17 cellular contexts compared by ENCODE assay signal in the genomic region with DNA sequence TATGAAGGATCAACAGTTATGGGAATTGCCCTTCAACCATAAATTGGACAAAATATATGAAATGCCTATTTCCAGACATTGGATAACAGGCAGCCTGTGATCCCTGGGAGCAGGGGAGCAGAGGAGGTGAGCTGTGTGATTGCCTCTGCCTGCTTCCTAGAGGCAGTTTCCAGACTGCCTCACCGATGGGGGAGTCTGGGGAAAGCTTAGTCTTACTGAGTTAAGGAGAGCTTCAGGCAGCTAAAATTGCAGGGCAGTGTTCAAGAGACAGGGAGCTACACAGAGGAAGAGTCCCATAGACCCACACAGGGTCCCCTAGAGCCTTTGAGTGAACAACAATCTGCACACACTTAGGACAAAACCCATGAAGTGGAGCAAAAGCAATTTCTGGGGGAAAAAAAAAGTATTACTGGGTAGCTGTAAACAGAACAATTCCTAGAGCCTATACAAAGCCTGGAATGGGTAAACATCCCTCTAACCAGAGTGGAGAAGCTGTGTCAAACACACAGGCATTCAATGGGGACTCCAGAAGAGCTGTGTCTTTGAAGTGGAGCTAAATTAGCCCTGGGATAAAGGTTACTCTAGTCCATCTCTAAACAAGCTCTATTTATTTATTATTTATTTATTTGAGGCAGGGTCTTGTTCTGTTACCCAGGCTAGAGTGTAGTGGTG. TPM values are rescaled to one million over a fixed set of nuclear protein-coding genes. Genes with fewer than 3 reads are reported as not detected.
A peak's percentile ranks its signal among the peaks of the same experiment; 100 is the strongest.
DNase-seq lines count a peak whose midpoint lies in the region; ATAC-seq and TF ChIP-seq lines count a peak whose summit lies in the region.
"Had no signal": no experiment of that assay in that cellular context is flagged by ENCODE, and none has a peak within 500 bp of the region (broad histone marks: within the 10 kb centered on the region; RNA-seq: fewer than 3 reads in every experiment).

No MANE protein-coding gene starts in this region.

- H3K27me3 ChIP-seq in PC-3 (ENCODE audit: low read length) (no peaks in the 10 kb centered on the region), endodermal cell (ENCODE audit: control insufficient read depth, insufficient read depth, low read length, poor library complexity, severe bottlenecking) (no peaks in the 10 kb centered on the region), smooth muscle cell (ENCODE audit: low read depth) (no peaks in the 10 kb centered on the region)

- H4K20me1 ChIP-seq in PC-3 (ENCODE audit: low read length) = no peaks in the 10 kb centered on the region
- H4K20me1 ChIP-seq in smooth muscle cell (ENCODE audit: low read depth) = no peaks in the 10 kb centered on the region

- CTCF ChIA-PET in activated CD4-positive, alpha-beta T cell treated with anti-CD3 and anti-CD28 coated beads, Interleukin-2, amount 10 ng/mL, durations not matched to agents 7 days and 5 days (lab: Charles Lee) = interaction anchor here (0.6 to 1.6 kb wide), 4 partner anchors 10 to 165 kb away, joined by 3 read pairs; no protein-coding TSS in a partner anchor
- CTCF ChIA-PET in PC-3 (lab: Charles Lee) = interaction anchor here (0.5 to 0.6 kb wide), 2 partner anchors 12 to 32 kb away, joined by 3 read pairs; no protein-coding TSS in a partner anchor

- no peak overlapping the region for H3K27ac Mint-ChIP-seq in activated CD4-positive, alpha-beta T cell treated with anti-CD3 and anti-CD28 coated beads, Interleukin-2, amount 10 ng/mL, durations not matched to agents 24 days and 14 days
- H3K27ac Mint-ChIP-seq in activated CD4-positive, alpha-beta T cell treated with anti-CD3 and anti-CD28 coated beads, Interleukin-2, amount 10 ng/mL, durations not matched to agents 7 days and 5 days = no peak overlapping the region
- H3K27ac Mint-ChIP-seq in endodermal cell = peak overlapping the region; percentile 10
- no peak overlapping the region for H3K27ac Mint-ChIP-seq in activated T-helper 2 cell treated with anti-CD3 and anti-CD28 coated beads, Interferon-gamma antibody, Interleukin-2, Interleukin-4, amounts not matched to agents 10 μg/mL and 5 μg/mL and 100 μg/mL, durations not matched to agents 14 hours and 24 hours and 36 hours
- H3K27ac Mint-ChIP-seq: CD4-positive, alpha-beta T cell; IgD-negative memory B cell had no signal

- H3F3A ChIP-seq in PC-3 (ENCODE audit: low read length, unreplicated experiment) (no peaks in the 10 kb centered on the region), smooth muscle cell (ENCODE audit: low read depth) (no peaks in the 10 kb centered on the region)

- no peaks in the 10 kb centered on the region for H3K9me3 ChIP-seq in PC-3 (ENCODE audit: low read length)
- H3K9me3 ChIP-seq in endodermal cell (ENCODE audit: control insufficient read depth, low read length) = no peaks in the 10 kb centered on the region
- no peaks in the 10 kb centered on the region for H3K9me3 ChIP-seq in smooth muscle cell (replicated peaks; ENCODE audit: low read depth)
- H3K9me3 ChIP-seq: A549, Caco-2, HAP-1 had no signal

- peaks cover 10% of the 10 kb centered on the region for H3K27me3 Mint-ChIP-seq in activated CD4-positive, alpha-beta T cell treated with anti-CD3 and anti-CD28 coated beads, Interleukin-2, amount 10 ng/mL, durations not matched to agents 24 days and 14 days
- peaks cover 2% of the 10 kb centered on the region for H3K27me3 Mint-ChIP-seq in activated CD4-positive, alpha-beta T cell treated with anti-CD3 and anti-CD28 coated beads, Interleukin-2, amount 10 ng/mL, durations not matched to agents 7 days and 5 days
- H3K27me3 Mint-ChIP-seq in endodermal cell (ENCODE audit: insufficient read depth) = no peaks in the 10 kb centered on the region
- H3K27me3 Mint-ChIP-seq in activated T-helper 2 cell treated with anti-CD3 and anti-CD28 coated beads, Interferon-gamma antibody, Interleukin-2, Interleukin-4, amounts not matched to agents 10 μg/mL and 5 μg/mL and 100 μg/mL, durations not matched to agents 14 hours and 24 hours and 36 hours (ENCODE audit: low read depth) = peaks cover 11% of the 10 kb centered on the region

- no TSS peak for BruUV-seq in PC-3 (replicated peaks; lab: Mats Ljungman, UMichigan)

- H2AFZ ChIP-seq in PC-3 (ENCODE audit: low read length) (no peak overlapping the region), smooth muscle cell (ENCODE audit: low read depth) (peak overlapping the region; percentile 57)

- intact Hi-C loops in activated CD4-positive, alpha-beta T cell treated with anti-CD3 and anti-CD28 coated beads, Interleukin-2, amount 10 ng/mL, durations not matched to agents 24 days and 14 days (cut with micrococcal nuclease) = no loop called here
- intact Hi-C loops in PC-3 (cut with micrococcal nuclease) = no loop called here
- intact Hi-C loops in activated T-helper 2 cell treated with anti-CD3 and anti-CD28 coated beads, Interferon-gamma antibody, Interleukin-2, Interleukin-4, amounts not matched to agents 10 μg/mL and 5 μg/mL and 100 μg/mL, durations not matched to agents 14 hours and 24 hours and 36 hours (cut with micrococcal nuclease) = no loop called here

- DNase-seq in activated CD4-positive, alpha-beta T cell treated with anti-CD3 and anti-CD28 coated beads, Interleukin-2, amount 10 ng/mL, durations not matched to agents 24 days and 14 days = peak; percentile 52
- no peak for DNase-seq in activated CD4-positive, alpha-beta T cell treated with anti-CD3 and anti-CD28 coated beads, Interleukin-2, amount 10 ng/mL, durations not matched to agents 7 days and 5 days
- DNase-seq in PC-3 (no peak), endodermal cell (no peak), smooth muscle cell (lab: John Stamatoyannopoulos, UW; ENCODE audit: unreplicated experiment) (no peak)
- DNase-seq in activated effector memory CD4-positive, alpha-beta T cell treated with Interleukin-2 at 50 U/mL for 16 hours = no peak
- DNase-seq in activated T-helper 2 cell treated with anti-CD3 and anti-CD28 coated beads, Interferon-gamma antibody, Interleukin-2, Interleukin-4, amounts not matched to agents 10 μg/mL and 5 μg/mL and 100 μg/mL, durations not matched to agents 14 hours and 24 hours and 36 hours (ENCODE audit: low spot score) = no peak
- DNase-seq: AML-193; Caco-2; CD4-positive, alpha-beta T cell had no signal

- no peaks in the 10 kb centered on the region for H3K4me1 Mint-ChIP-seq in activated CD4-positive, alpha-beta T cell treated with anti-CD3 and anti-CD28 coated beads, Interleukin-2, amount 10 ng/mL, durations not matched to agents 24 days and 14 days
- H3K4me1 Mint-ChIP-seq in activated CD4-positive, alpha-beta T cell treated with anti-CD3 and anti-CD28 coated beads, Interleukin-2, amount 10 ng/mL, durations not matched to agents 7 days and 5 days = no peaks in the 10 kb centered on the region
- peaks cover 5% of the 10 kb centered on the region for H3K4me1 Mint-ChIP-seq in endodermal cell
- no peaks in the 10 kb centered on the region for H3K4me1 Mint-ChIP-seq in activated T-helper 2 cell treated with anti-CD3 and anti-CD28 coated beads, Interferon-gamma antibody, Interleukin-2, Interleukin-4, amounts not matched to agents 10 μg/mL and 5 μg/mL and 100 μg/mL, durations not matched to agents 14 hours and 24 hours and 36 hours (ENCODE audit: low read depth)
- H3K4me1 Mint-ChIP-seq: IgD-negative memory B cell had no signal

- POLR2A ChIA-PET in activated CD4-positive, alpha-beta T cell treated with anti-CD3 and anti-CD28 coated beads, Interleukin-2, amount 10 ng/mL, durations not matched to agents 7 days and 5 days (lab: Charles Lee) = no interaction called here
- POLR2A ChIA-PET in PC-3 (lab: Charles Lee; ENCODE audit: unreplicated experiment) = interaction anchor here (0.6 kb wide), 2 partner anchors 8 to 95 kb away, joined by 4 to 7 read pairs; no protein-coding TSS in a partner anchor

- ATAC-seq in PC-3 (peak; percentile 37; the same call in 1 of the 2 replicates), GM21447 (IDR thresholded peaks at IDR 0.05; ENCODE audit: unreplicated experiment) (no peak)

- H3K4me3 Mint-ChIP-seq in activated CD4-positive, alpha-beta T cell treated with anti-CD3 and anti-CD28 coated beads, Interleukin-2, amount 10 ng/mL, durations not matched to agents 24 days and 14 days = no peak overlapping the region
- H3K4me3 Mint-ChIP-seq in activated CD4-positive, alpha-beta T cell treated with anti-CD3 and anti-CD28 coated beads, Interleukin-2, amount 10 ng/mL, durations not matched to agents 7 days and 5 days = no peak overlapping the region
- H3K4me3 Mint-ChIP-seq in endodermal cell = no peak overlapping the region
- no peak overlapping the region for H3K4me3 Mint-ChIP-seq in activated T-helper 2 cell treated with anti-CD3 and anti-CD28 coated beads, Interferon-gamma antibody, Interleukin-2, Interleukin-4, amounts not matched to agents 10 μg/mL and 5 μg/mL and 100 μg/mL, durations not matched to agents 14 hours and 24 hours and 36 hours (ENCODE audit: low read depth)
- H3K4me3 Mint-ChIP-seq: CD4-positive, alpha-beta T cell; IgD-negative memory B cell had no signal

- TF ChIP-seq CTCF in PC-3 (conservative IDR thresholded peaks at IDR 0.05; ENCODE audit: low read depth, low read length) = no peak
- no peak for TF ChIP-seq CTCF in endodermal cell (conservative IDR thresholded peaks at IDR 0.05)
- no peak for TF ChIP-seq CTCF in smooth muscle cell (IDR thresholded peaks at IDR 0.05; ENCODE audit: borderline replicate concordance, insufficient read depth, poor library complexity, severe bottlenecking)

- H3K9ac ChIP-seq in PC-3 (ENCODE audit: low read length) (no peak overlapping the region), endodermal cell (ENCODE audit: extremely low read depth, low read length, poor library complexity, severe bottlenecking) (no peak overlapping the region), smooth muscle cell (ENCODE audit: low read depth) (no peak overlapping the region)

- H3K36me3 ChIP-seq in PC-3 (ENCODE audit: low read depth, low read length) = no peaks in the 10 kb centered on the region
- H3K36me3 ChIP-seq in endodermal cell (ENCODE audit: control insufficient read depth, insufficient read depth, low read length) = no peaks in the 10 kb centered on the region
- H3K36me3 ChIP-seq in smooth muscle cell (ENCODE audit: low read depth) = no peaks in the 10 kb centered on the region
- H3K36me3 ChIP-seq: HAP-1 had no signal

- H3K27ac ChIP-seq in PC-3 (ENCODE audit: low read length) (no peak overlapping the region), endodermal cell (ENCODE audit: low read depth, low read length) (no peak overlapping the region), smooth muscle cell (ENCODE audit: low read depth) (no peak overlapping the region)
- H3K27ac ChIP-seq: 22Rv1, A549, C4-2B, HL-60 had no signal

- no peak overlapping the region for H3K4me3 ChIP-seq in PC-3 (ENCODE audit: low read length)
- H3K4me3 ChIP-seq in endodermal cell (ENCODE audit: low read length) = no peak overlapping the region
- no peak overlapping the region for H3K4me3 ChIP-seq in smooth muscle cell
- H3K4me3 ChIP-seq: A549, HAP-1 had no signal

- H3K4me2 ChIP-seq in PC-3 (ENCODE audit: low read length) = no peak overlapping the region
- no peak overlapping the region for H3K4me2 ChIP-seq in smooth muscle cell
- H3K4me2 ChIP-seq: A549 had no signal

- H3K36me3 Mint-ChIP-seq in activated CD4-positive, alpha-beta T cell treated with anti-CD3 and anti-CD28 coated beads, Interleukin-2, amount 10 ng/mL, durations not matched to agents 24 days and 14 days (ENCODE audit: low read depth) = no peaks in the 10 kb centered on the region
- no peaks in the 10 kb centered on the region for H3K36me3 Mint-ChIP-seq in activated CD4-positive, alpha-beta T cell treated with anti-CD3 and anti-CD28 coated beads, Interleukin-2, amount 10 ng/mL, durations not matched to agents 7 days and 5 days (ENCODE audit: low read depth)
- H3K36me3 Mint-ChIP-seq in endodermal cell (ENCODE audit: low read depth) = no peaks in the 10 kb centered on the region
- H3K36me3 Mint-ChIP-seq in activated T-helper 2 cell treated with anti-CD3 and anti-CD28 coated beads, Interferon-gamma antibody, Interleukin-2, Interleukin-4, amounts not matched to agents 10 μg/mL and 5 μg/mL and 100 μg/mL, durations not matched to agents 14 hours and 24 hours and 36 hours (ENCODE audit: low read depth) = no peaks in the 10 kb centered on the region
- H3K36me3 Mint-ChIP-seq: IgD-negative memory B cell had no signal

- no peaks in the 10 kb centered on the region for H3K4me1 ChIP-seq in PC-3 (ENCODE audit: insufficient read depth, low read length)
- no peaks in the 10 kb centered on the region for H3K4me1 ChIP-seq in endodermal cell (ENCODE audit: control insufficient read depth, insufficient read depth, low read length)
- H3K4me1 ChIP-seq in smooth muscle cell (ENCODE audit: low read depth) = peaks cover 2% of the 10 kb centered on the region
- H3K4me1 ChIP-seq: A549, Caco-2, HAP-1 had no signal

- H3K79me2 ChIP-seq in PC-3 (ENCODE audit: low read length) = no peaks in the 10 kb centered on the region
- H3K79me2 ChIP-seq in smooth muscle cell (ENCODE audit: low read depth) = no peaks in the 10 kb centered on the region

- WGBS in endodermal cell (ENCODE audit: insufficient coverage in 1 of 2, insufficient read length in 1 of 2), 2 experiments = 68% methylated on average over 1 of the region's 1 CpG; no CpG with 5 or more reads in 1 of the 2 experiments
- WGBS in smooth muscle cell (ENCODE audit: low lambda C conversion rate) = 31% methylated on average over 1 of the region's 1 CpG

- no peaks in the 10 kb centered on the region for H3K9me2 ChIP-seq in PC-3 (replicated peaks; ENCODE audit: low read length)

- no peaks in the 10 kb centered on the region for H3K9me3 Mint-ChIP-seq in activated CD4-positive, alpha-beta T cell treated with anti-CD3 and anti-CD28 coated beads, Interleukin-2, amount 10 ng/mL, durations not matched to agents 24 days and 14 days
- no peaks in the 10 kb centered on the region for H3K9me3 Mint-ChIP-seq in activated CD4-positive, alpha-beta T cell treated with anti-CD3 and anti-CD28 coated beads, Interleukin-2, amount 10 ng/mL, durations not matched to agents 7 days and 5 days
- H3K9me3 Mint-ChIP-seq in endodermal cell = peaks cover 4% of the 10 kb centered on the region
- H3K9me3 Mint-ChIP-seq in activated T-helper 2 cell treated with anti-CD3 and anti-CD28 coated beads, Interferon-gamma antibody, Interleukin-2, Interleukin-4, amounts not matched to agents 10 μg/mL and 5 μg/mL and 100 μg/mL, durations not matched to agents 14 hours and 24 hours and 36 hours = no peaks in the 10 kb centered on the region
- H3K9me3 Mint-ChIP-seq: CD4-positive, alpha-beta T cell; IgD-negative memory B cell had no signal

RNA-seq across cellular contexts. Expression of a gene that starts 48.3 kb away (rescaled TPM):
- total RNA-seq in activated CD4-positive, alpha-beta T cell treated with anti-CD3 and anti-CD28 coated beads, Interleukin-2, amount 10 ng/mL, durations not matched to agents 24 days and 14 days = 44.9 and 52.6 TPM in 2 replicates
- total RNA-seq in activated CD4-positive, alpha-beta T cell treated with anti-CD3 and anti-CD28 coated beads, Interleukin-2, amount 10 ng/mL, durations not matched to agents 7 days and 5 days = 10 to 100 TPM; 31.9 to 35.1 TPM
- total RNA-seq in PC-3 (2014; rRNA removed) (303 and 400 TPM in 2 replicates), endodermal cell (100 to 1,000 TPM; 190 to 275 TPM), smooth muscle cell (361 and 422 TPM in 2 replicates)
- 115 TPM for polyA plus RNA-seq in endodermal cell (2013, experiment 1 of 2)
- 126 TPM for polyA plus RNA-seq in endodermal cell (2013, experiment 2 of 2)
- polyA plus RNA-seq in smooth muscle cell = 741 and 806 TPM in 2 replicates
- 133 and 134 TPM in 2 replicates for total RNA-seq in activated T-helper 2 cell treated with anti-CD3 and anti-CD28 coated beads, Interferon-gamma antibody, Interleukin-2, Interleukin-4, amounts not matched to agents 10 μg/mL and 5 μg/mL and 100 μg/mL, durations not matched to agents 14 hours and 24 hours and 36 hours
